Comparison of ENCODE assay signal across 8 cellular contexts in the genomic region with DNA sequence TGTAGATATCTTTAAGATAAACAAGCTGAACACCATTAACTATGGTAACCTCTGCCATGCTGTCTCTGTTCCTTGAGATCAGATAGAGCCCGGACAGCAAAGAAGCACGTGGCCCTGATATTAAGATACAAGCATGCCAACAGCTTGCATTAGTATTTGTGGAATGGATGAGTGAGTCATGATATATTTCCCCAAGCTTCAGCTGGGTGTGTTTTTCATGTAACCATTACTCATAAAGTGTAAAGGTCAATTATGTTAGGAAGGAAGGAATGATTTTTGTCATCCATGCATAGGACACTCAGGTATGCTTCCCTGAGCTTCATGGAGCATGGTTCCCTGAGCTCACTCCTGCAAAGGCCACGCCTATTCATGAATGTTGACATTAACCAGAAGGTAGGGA.
DNase-seq lines count a peak whose midpoint lies in the region; ATAC-seq and TF ChIP-seq lines count a peak whose summit lies in the region.

No MANE protein-coding gene starts in this region.

- peaks cover 0 to 5% of the 10 kb centered on the region in 2 donors for H3K4me1 ChIP-seq in thoracic aorta (ENCODE audit: control insufficient read depth in 1 of 2, low read depth in 2 of 2)

- no peak for TF ChIP-seq CTCF in thoracic aorta (IDR thresholded peaks at IDR 0.05)

- no peaks in the 10 kb centered on the region for H3K36me3 ChIP-seq in thoracic aorta

- H3K27ac Mint-ChIP-seq in activated CD4-positive, alpha-beta T cell treated with anti-CD3 and anti-CD28 coated beads, Interleukin-2, amount 10 ng/mL, durations not matched to agents 24 days and 14 days, result peak overlapping the region; percentile 79
- H3K27ac Mint-ChIP-seq in T-helper 1 cell treated with Interleukin-12 subunit alpha and Interleukin-12 subunit beta and Interleukin-4 antibody, amounts not matched to agents 30 μg/mL and 1 μg/mL, for 36 hours, result peak overlapping the region; percentile 94

- peak overlapping the region; percentile 65 for H3K4me3 Mint-ChIP-seq in activated CD4-positive, alpha-beta T cell treated with anti-CD3 and anti-CD28 coated beads, Interleukin-2, amount 10 ng/mL, durations not matched to agents 24 days and 14 days
- peak overlapping the region; percentile 65 for H3K4me3 Mint-ChIP-seq in T-helper 1 cell treated with Interleukin-12 subunit alpha and Interleukin-12 subunit beta and Interleukin-4 antibody, amounts not matched to agents 30 μg/mL and 1 μg/mL, for 36 hours

- no peak overlapping the region for H3K4me3 ChIP-seq in thoracic aorta

- DNase-seq in activated CD4-positive, alpha-beta T cell treated with anti-CD3 and anti-CD28 coated beads, Interleukin-2, amount 10 ng/mL, durations not matched to agents 24 days and 14 days, result no peak
- no peak for DNase-seq in activated CD4-positive, alpha-beta T cell treated with anti-CD3 and anti-CD28 coated beads, Interleukin-2, amount 50 U/mL, for 1 hour
- peak; percentile 92 for DNase-seq in fibroblast of peridontal ligament (ENCODE audit: extremely low read depth)
- DNase-seq in thoracic aorta (ENCODE audit: low spot score), result no peak
- no peak for DNase-seq in NCI-H2107 treated with DMSO at 0.1 percent for 48 hours (lab: John Stamatoyannopoulos, UW; ENCODE audit: unreplicated experiment)

- no peaks in the 10 kb centered on the region for H3K27me3 Mint-ChIP-seq in activated CD4-positive, alpha-beta T cell treated with anti-CD3 and anti-CD28 coated beads, Interleukin-2, amount 10 ng/mL, durations not matched to agents 24 days and 14 days
- H3K27me3 Mint-ChIP-seq in T-helper 1 cell treated with Interleukin-12 subunit alpha and Interleukin-12 subunit beta and Interleukin-4 antibody, amounts not matched to agents 30 μg/mL and 1 μg/mL, for 36 hours (ENCODE audit: low read depth), result no peaks in the 10 kb centered on the region

- peaks cover 8% of the 10 kb centered on the region for H3K9me3 Mint-ChIP-seq in activated CD4-positive, alpha-beta T cell treated with anti-CD3 and anti-CD28 coated beads, Interleukin-2, amount 10 ng/mL, durations not matched to agents 24 days and 14 days
- peaks cover 9% of the 10 kb centered on the region for H3K9me3 Mint-ChIP-seq in T-helper 1 cell treated with Interleukin-12 subunit alpha and Interleukin-12 subunit beta and Interleukin-4 antibody, amounts not matched to agents 30 μg/mL and 1 μg/mL, for 36 hours

- intact Hi-C loops in activated CD4-positive, alpha-beta T cell treated with anti-CD3 and anti-CD28 coated beads, Interleukin-2, amount 10 ng/mL, durations not matched to agents 24 days and 14 days (cut with micrococcal nuclease), result loop anchor here (2.0 to 5.0 kb wide), 4 partner anchors 21 to 150 kb away; no protein-coding TSS in a partner anchor

- no peak overlapping the region for H3K27ac ChIP-seq in thoracic aorta

- peaks cover 65% of the 10 kb centered on the region for H3K4me1 Mint-ChIP-seq in activated CD4-positive, alpha-beta T cell treated with anti-CD3 and anti-CD28 coated beads, Interleukin-2, amount 10 ng/mL, durations not matched to agents 24 days and 14 days
- peaks cover 59% of the 10 kb centered on the region for H3K4me1 Mint-ChIP-seq in T-helper 1 cell treated with Interleukin-12 subunit alpha and Interleukin-12 subunit beta and Interleukin-4 antibody, amounts not matched to agents 30 μg/mL and 1 μg/mL, for 36 hours (ENCODE audit: low read depth)

- ATAC-seq in thoracic aorta (ENCODE audit: insufficient number of reproducible peaks, low FRiP score, low read depth) (peak; percentile 50), HG03139 (IDR thresholded peaks at IDR 0.05; ENCODE audit: unreplicated experiment) (no peak), GM18867 (IDR thresholded peaks at IDR 0.05; ENCODE audit: unreplicated experiment) (no peak)

- no peaks in the 10 kb centered on the region for H3K9me3 ChIP-seq in thoracic aorta

- H3K27me3 ChIP-seq in thoracic aorta (replicated peaks; ENCODE audit: insufficient read depth), result no peaks in the 10 kb centered on the region

- peaks cover 7% of the 10 kb centered on the region for H3K36me3 Mint-ChIP-seq in activated CD4-positive, alpha-beta T cell treated with anti-CD3 and anti-CD28 coated beads, Interleukin-2, amount 10 ng/mL, durations not matched to agents 24 days and 14 days (ENCODE audit: low read depth)
- H3K36me3 Mint-ChIP-seq in T-helper 1 cell treated with Interleukin-12 subunit alpha and Interleukin-12 subunit beta and Interleukin-4 antibody, amounts not matched to agents 30 μg/mL and 1 μg/mL, for 36 hours (ENCODE audit: low read depth), result peaks cover 7% of the 10 kb centered on the region
